ENCODE assay signal across 1 cellular context in genomic region chr17:77098884-77099545, GRCh38.
TF ChIP-seq lines count a peak whose summit lies in the region.

No MANE protein-coding gene starts in this region.

TF ChIP-seq in HepG2, 621 proteins besides CTCF, POLR2A, EP300 and RAD21 (continued from another document and continues in another):
- 0 out of 2 replicates have a peak, but pooled peaks have one; percentile 34 for TF ChIP-seq AKNA (CRISPR knock-in tag; IDR thresholded peaks at IDR 0.05; ENCODE audit: borderline replicate concordance)
- no peak for TF ChIP-seq ZNF703 (CRISPR knock-in tag; IDR thresholded peaks at IDR 0.05; ENCODE audit: borderline replicate concordance)
- TF ChIP-seq CENPT (CRISPR knock-in tag; IDR thresholded peaks at IDR 0.05; ENCODE audit: low read depth): no peak
- no peak for TF ChIP-seq MTA3 (CRISPR knock-in tag; IDR thresholded peaks at IDR 0.05)
- TF ChIP-seq ZFP36L2 (CRISPR knock-in tag; IDR thresholded peaks at IDR 0.05): no peak
- TF ChIP-seq AHDC1 (CRISPR knock-in tag; IDR thresholded peaks at IDR 0.05; ENCODE audit: borderline replicate concordance): 0 out of 2 replicates have a peak, but pooled peaks have one; percentile 40
- TF ChIP-seq ATF5 (CRISPR knock-in tag; IDR thresholded peaks at IDR 0.05; ENCODE audit: low read depth): no peak
- no peak for TF ChIP-seq LCORL (IDR thresholded peaks at IDR 0.05)
- TF ChIP-seq LCORL (CRISPR knock-in tag; IDR thresholded peaks at IDR 0.05): no peak
- TF ChIP-seq SRF (IDR thresholded peaks at IDR 0.05; ENCODE audit: low read depth, low read length): no peak
- TF ChIP-seq ZNF530 (CRISPR knock-in tag; IDR thresholded peaks at IDR 0.05; ENCODE audit: low read depth): no peak
- no peak for TF ChIP-seq ZNF674 (CRISPR knock-in tag; IDR thresholded peaks at IDR 0.05; ENCODE audit: low read depth)
- no peak for TF ChIP-seq ZNF230 (CRISPR knock-in tag; IDR thresholded peaks at IDR 0.05)
- no peak for TF ChIP-seq RBAK (CRISPR knock-in tag; IDR thresholded peaks at IDR 0.05)
- peak; percentile 90 for TF ChIP-seq SAP130 (CRISPR knock-in tag; IDR thresholded peaks at IDR 0.05; ENCODE audit: low read depth)
- no peak for TF ChIP-seq ZNF773 (CRISPR knock-in tag; IDR thresholded peaks at IDR 0.05; ENCODE audit: borderline replicate concordance)
- no peak for TF ChIP-seq RBM22 (optimal IDR thresholded peaks at IDR 0.05; ENCODE audit: low read length)
- no peak for TF ChIP-seq HBP1 (CRISPR knock-in tag; IDR thresholded peaks at IDR 0.05; ENCODE audit: low read depth)
- no peak for TF ChIP-seq U2AF2 (IDR thresholded peaks at IDR 0.05; ENCODE audit: low read depth, low read length)
- no peak for TF ChIP-seq ZNF639 (CRISPR knock-in tag; conservative IDR thresholded peaks at IDR 0.05)
- TF ChIP-seq KDM6A (CRISPR knock-in tag; IDR thresholded peaks at IDR 0.05; ENCODE audit: low read depth): no peak
- TF ChIP-seq ZNF614 (CRISPR knock-in tag; IDR thresholded peaks at IDR 0.05; ENCODE audit: borderline replicate concordance): 0 out of 2 replicates have a peak, but pooled peaks have one; percentile 37
- TF ChIP-seq PPARG (CRISPR knock-in tag; conservative IDR thresholded peaks at IDR 0.05): peak; percentile 51; the same call in 1 of the 2 replicates
- TF ChIP-seq ZFY (CRISPR knock-in tag; IDR thresholded peaks at IDR 0.05): no peak
- TF ChIP-seq ZNF225 (CRISPR knock-in tag; IDR thresholded peaks at IDR 0.05): no peak
- no peak; the same call in 1 of the 2 replicates for TF ChIP-seq ZNF878 (CRISPR knock-in tag; IDR thresholded peaks at IDR 0.05)
- TF ChIP-seq FOSL1 (CRISPR knock-in tag; IDR thresholded peaks at IDR 0.05; ENCODE audit: borderline replicate concordance): no peak
- no peak for TF ChIP-seq NFE2L1 (CRISPR knock-in tag; IDR thresholded peaks at IDR 0.05; ENCODE audit: borderline replicate concordance)
- no peak for TF ChIP-seq ZNF558 (CRISPR knock-in tag; IDR thresholded peaks at IDR 0.05; ENCODE audit: borderline replicate concordance)
- no peak for TF ChIP-seq ATF7-NPFF (CRISPR knock-in tag; IDR thresholded peaks at IDR 0.05; ENCODE audit: low read depth)
- TF ChIP-seq ZNF782 (CRISPR knock-in tag; IDR thresholded peaks at IDR 0.05; ENCODE audit: borderline replicate concordance): no peak
- TF ChIP-seq POLR2AphosphoS5 (IDR thresholded peaks at IDR 0.05; ENCODE audit: low read depth, low read length): no peak
- no peak for TF ChIP-seq SYNCRIP (IDR thresholded peaks at IDR 0.05; ENCODE audit: insufficient read depth, low read depth, low read length)
- no peak for TF ChIP-seq FOXP1 (IDR thresholded peaks at IDR 0.05)
- TF ChIP-seq FOXP1 (CRISPR knock-in tag; IDR thresholded peaks at IDR 0.05): no peak
- TF ChIP-seq ZNF589 (CRISPR knock-in tag; conservative IDR thresholded peaks at IDR 0.05): no peak
- TF ChIP-seq ZNF281 (CRISPR knock-in tag; IDR thresholded peaks at IDR 0.05; ENCODE audit: borderline replicate concordance): no peak
- peak; percentile 45; the same call in 1 of the 2 replicates for TF ChIP-seq ZNF816 (CRISPR knock-in tag; IDR thresholded peaks at IDR 0.05; ENCODE audit: borderline replicate concordance)
- no peak for TF ChIP-seq JUND (CRISPR knock-in tag; IDR thresholded peaks at IDR 0.05)
- no peak; the same call in 1 of the 2 replicates for TF ChIP-seq MYNN (CRISPR knock-in tag; IDR thresholded peaks at IDR 0.05; ENCODE audit: low read depth)
- TF ChIP-seq ZNF441 (CRISPR knock-in tag; IDR thresholded peaks at IDR 0.05; ENCODE audit: borderline replicate concordance): no peak
- TF ChIP-seq ZNF839 (CRISPR knock-in tag; IDR thresholded peaks at IDR 0.05; ENCODE audit: borderline replicate concordance): no peak
- TF ChIP-seq ARNT2 (CRISPR knock-in tag; IDR thresholded peaks at IDR 0.05; ENCODE audit: low read depth): peak; percentile 66; the same call in 1 of the 2 replicates
- TF ChIP-seq PHF5A (CRISPR knock-in tag; IDR thresholded peaks at IDR 0.05; ENCODE audit: low read depth, unreplicated experiment): peak; percentile 55
- no peak for TF ChIP-seq PCBP1 (IDR thresholded peaks at IDR 0.05; ENCODE audit: borderline replicate concordance, low read depth, low read length)
- TF ChIP-seq ZIK1 (CRISPR knock-in tag; IDR thresholded peaks at IDR 0.05; ENCODE audit: borderline replicate concordance, low read depth): no peak
- TF ChIP-seq POGK (CRISPR knock-in tag; conservative IDR thresholded peaks at IDR 0.05): peak; percentile 69
- TF ChIP-seq ZSCAN12 (CRISPR knock-in tag; IDR thresholded peaks at IDR 0.05): no peak
